ENCODE assay signal across 17 cellular contexts in the genomic region with DNA sequence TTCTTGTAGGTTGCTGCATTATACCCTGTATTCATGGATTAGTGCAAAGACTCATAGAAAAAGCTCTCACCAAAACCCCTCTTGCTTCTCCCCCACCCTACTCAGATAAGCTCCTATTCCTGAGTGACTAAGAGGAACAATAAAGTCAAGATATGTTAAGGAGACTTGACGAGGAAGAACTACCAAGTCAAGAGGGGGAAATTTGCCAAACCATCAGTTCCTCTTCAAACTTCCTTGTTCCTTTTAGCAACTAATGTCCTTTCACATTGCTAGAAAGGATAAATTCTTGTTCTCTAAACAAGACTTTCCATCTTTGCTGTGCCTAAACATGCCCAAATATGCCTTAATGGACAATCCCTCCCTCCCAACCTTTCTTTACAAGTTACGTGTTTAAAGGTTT.
"Had no signal": no experiment of that assay in that cellular context is flagged by ENCODE, and none has a peak within 500 bp of the region (broad histone marks: within the 10 kb centered on the region; RNA-seq: fewer than 3 reads in every experiment).

No MANE protein-coding gene starts in this region.

- H3K27me3 ChIP-seq: ascending aorta, esophagus squamous epithelium, heart right ventricle, suprapubic skin, transverse colon, vagina had no signal

- H3K27ac ChIP-seq: ascending aorta, coronary artery, esophagus squamous epithelium, heart right ventricle, left ventricle myocardium inferior, prostate gland, suprapubic skin, transverse colon, vagina had no signal

- H3K27me3 Mint-ChIP-seq: activated naive CD4-positive, alpha-beta T cell treated with anti-CD3 and anti-CD28 coated beads, Interleukin-2, amount 50 U/mL, for 24 hours; stimulated activated naive CD8-positive, alpha-beta T cell treated with anti-CD3 and anti-CD28 coated beads, Interleukin-15, amount 100 ng/mL, for 72 hours had no signal

- H3K4me3 ChIP-seq: ascending aorta, coronary artery, esophagus squamous epithelium, heart right ventricle, left ventricle myocardium inferior, prostate gland, suprapubic skin, transverse colon, vagina had no signal

- DNase-seq: activated CD4-positive, alpha-beta T cell treated with anti-CD3 and anti-CD28 coated beads, Interleukin-2, amount 50 U/mL, for 4 hours; activated gamma-delta T cell; esophagus squamous epithelium; heart right ventricle; left ventricle myocardium inferior; midbrain; nephron progenitor cell; right cardiac atrium; stimulated activated naive CD8-positive, alpha-beta T cell treated with anti-CD3 and anti-CD28 coated beads, Interleukin-15, amount 100 ng/mL, for 72 hours; T1000; transverse colon had no signal

- H3K27ac Mint-ChIP-seq: activated naive CD4-positive, alpha-beta T cell treated with anti-CD3 and anti-CD28 coated beads, Interleukin-2, amount 50 U/mL, for 24 hours; nephron progenitor cell; stimulated activated naive CD8-positive, alpha-beta T cell treated with anti-CD3 and anti-CD28 coated beads, Interleukin-15, amount 100 ng/mL, for 72 hours had no signal

- H3K4me3 Mint-ChIP-seq: activated naive CD4-positive, alpha-beta T cell treated with anti-CD3 and anti-CD28 coated beads, Interleukin-2, amount 50 U/mL, for 24 hours; nephron progenitor cell; stimulated activated naive CD8-positive, alpha-beta T cell treated with anti-CD3 and anti-CD28 coated beads, Interleukin-15, amount 100 ng/mL, for 72 hours had no signal

- ATAC-seq: heart right ventricle; right cardiac atrium; stimulated activated naive CD8-positive, alpha-beta T cell treated with anti-CD3 and anti-CD28 coated beads, Interleukin-15, amount 100 ng/mL, for 72 hours had no signal

- H3K9me3 ChIP-seq: prostate gland had no signal

- H3K4me1 ChIP-seq: ascending aorta, esophagus squamous epithelium, prostate gland, transverse colon, vagina had no signal

- H3K4me1 Mint-ChIP-seq: activated naive CD4-positive, alpha-beta T cell treated with anti-CD3 and anti-CD28 coated beads, Interleukin-2, amount 50 U/mL, for 24 hours; nephron progenitor cell; stimulated activated naive CD8-positive, alpha-beta T cell treated with anti-CD3 and anti-CD28 coated beads, Interleukin-15, amount 100 ng/mL, for 72 hours had no signal
